In genomic region chr13:28792992-28793391, GRCh38 we compare ENCODE assay signal across 18 cellular contexts. TPM values are rescaled to one million over a fixed set of nuclear protein-coding genes. Genes with fewer than 3 reads are reported as not detected.
A peak's percentile ranks its signal among the peaks of the same experiment; 100 is the strongest.
DNase-seq lines count a peak whose midpoint lies in the region; ATAC-seq and TF ChIP-seq lines count a peak whose summit lies in the region.
"Had no signal": no experiment of that assay in that cellular context is flagged by ENCODE, and none has a peak within 500 bp of the region (broad histone marks: within the 10 kb centered on the region; RNA-seq: fewer than 3 reads in every experiment).

No MANE protein-coding gene starts in this region.

- WGBS in transverse colon (ENCODE audit: low coverage in 1 of 2), 2 donors = 44 to 56% methylated on average over 2 of the region's 2 CpGs

- H3K27me3 Mint-ChIP-seq in activated CD4-positive, alpha-beta memory T cell treated with anti-CD3 and anti-CD28 coated beads for 36 hours = peaks cover 5% of the 10 kb centered on the region
- H3K27me3 Mint-ChIP-seq in natural killer cell treated with Interleukin-12 subunit alpha and Interleukin-12 subunit beta and Interleukin-15 and Interleukin-18, amount 100 ng/mL, for 72 hours = peaks cover 31 to 42% of the 10 kb centered on the region in 2 donors

- H3K36me3 ChIP-seq in BJ (ENCODE audit: control insufficient read depth, insufficient read depth, low read length) = no peaks in the 10 kb centered on the region
- H3K36me3 ChIP-seq in brain microvascular endothelial cell (replicated peaks) = no peaks in the 10 kb centered on the region
- H3K36me3 ChIP-seq in transverse colon = no peaks in the 10 kb centered on the region
- H3K36me3 ChIP-seq: prostate gland had no signal

- POLR2A ChIA-PET in BJ (lab: Charles Lee) = interaction anchor here (0.6 kb wide), 3 partner anchors 44 to 500 kb away, joined by 3 read pairs; no protein-coding TSS in a partner anchor
- POLR2A ChIA-PET in activated CD4-positive, alpha-beta memory T cell treated with anti-CD3 and anti-CD28 coated beads for 36 hours (lab: Charles Lee) = no interaction called here

- CTCF ChIA-PET in BJ (lab: Yijun Ruan, JAX) = interaction anchor here (1.1 to 1.4 kb wide), 3 partner anchors 30 to 114 kb away, joined by 3 to 4 read pairs (median 3); no protein-coding TSS in a partner anchor
- CTCF ChIA-PET in activated CD4-positive, alpha-beta memory T cell treated with anti-CD3 and anti-CD28 coated beads for 36 hours (lab: Charles Lee) = no interaction called here

- no peaks in the 10 kb centered on the region for H3K36me3 Mint-ChIP-seq in activated CD4-positive, alpha-beta memory T cell treated with anti-CD3 and anti-CD28 coated beads for 36 hours
- no peaks in the 10 kb centered on the region for H3K36me3 Mint-ChIP-seq in natural killer cell treated with Interleukin-12 subunit alpha and Interleukin-12 subunit beta and Interleukin-15 and Interleukin-18, amount 100 ng/mL, for 72 hours
- H3K36me3 Mint-ChIP-seq: activated naive CD8-positive, alpha-beta T cell treated with anti-CD3 and anti-CD28 coated beads for 36 hours; naive B cell had no signal

- in situ Hi-C loops in brain microvascular endothelial cell (cut with HindIII; ENCODE audit: low pct_ligation_motif_present, low sequenced_read_pairs) = loop anchor here (25.0 kb wide), 1 partner anchor 106 kb away; no protein-coding TSS in a partner anchor
- in situ Hi-C loops in transverse colon (cut with MboI; ENCODE audit: low pct_ligation_motif_present in 1 of 4, low pct_unique_long_range_greater_than_20kb in 1 of 4, low sequenced_read_pairs in 3 of 4) = loop anchor here (10.0 to 25.0 kb wide), 5 partner anchors 108 to 481 kb away; no protein-coding TSS in a partner anchor

- no peak for ATAC-seq in natural killer cell treated with Interleukin-12 subunit alpha and Interleukin-12 subunit beta and Interleukin-15 and Interleukin-18, amount 100 ng/mL, for 72 hours
- ATAC-seq: left lobe of liver had no signal

- no peaks in the 10 kb centered on the region for H3K9me3 ChIP-seq in transverse colon
- H3K9me3 ChIP-seq: prostate gland had no signal

- TF ChIP-seq CTCF in BJ (IDR thresholded peaks at IDR 0.05; ENCODE audit: insufficient read depth, low read depth, low read length) (no peak), brain microvascular endothelial cell (IDR thresholded peaks at IDR 0.05; ENCODE audit: low read depth, low read length, missing control alignments) (no peak), transverse colon (IDR thresholded peaks at IDR 0.05) (no peak)

- DNase-seq in BJ (ENCODE audit: low read depth) (peak; percentile 47), HT1080 (ENCODE audit: low read depth) (peak; percentile 48), brain microvascular endothelial cell (peak; percentile 75), myocyte (ENCODE audit: low read depth) (peak; percentile 82), transverse colon (no peak)
- no peak for DNase-seq in activated CD4-positive, alpha-beta memory T cell treated with anti-CD3 and anti-CD28 coated beads for 36 hours
- DNase-seq in natural killer cell treated with Interleukin-12 subunit alpha and Interleukin-12 subunit beta and Interleukin-15 and Interleukin-18, amount 100 ng/mL, for 72 hours (ENCODE audit: low spot score) = no peak
- no peak for DNase-seq in central memory CD4-positive, alpha-beta T cell
- DNase-seq: activated CD4-positive, alpha-beta T cell treated with anti-CD3 and anti-CD28 coated beads, Interleukin-2, amount 50 U/mL, for 1 hour; activated naive CD8-positive, alpha-beta T cell treated with anti-CD3 and anti-CD28 coated beads for 36 hours; activated T-cell treated with anti-CD3 and anti-CD28 coated beads, Interleukin-2, amount 50 U/mL, for 24 hours; CD4-positive, alpha-beta T cell; naive B cell; NCI-H2171 had no signal

- H3K4me1 Mint-ChIP-seq in activated CD4-positive, alpha-beta memory T cell treated with anti-CD3 and anti-CD28 coated beads for 36 hours (ENCODE audit: low read depth) = no peaks in the 10 kb centered on the region
- H3K4me1 Mint-ChIP-seq in natural killer cell treated with Interleukin-12 subunit alpha and Interleukin-12 subunit beta and Interleukin-15 and Interleukin-18, amount 100 ng/mL, for 72 hours (ENCODE audit: low read depth in 2 of 2) = no peaks in the 10 kb centered on the region
- H3K4me1 Mint-ChIP-seq: activated naive CD8-positive, alpha-beta T cell treated with anti-CD3 and anti-CD28 coated beads for 36 hours had no signal

- no peaks in the 10 kb centered on the region for H3K9me3 Mint-ChIP-seq in activated CD4-positive, alpha-beta memory T cell treated with anti-CD3 and anti-CD28 coated beads for 36 hours
- H3K9me3 Mint-ChIP-seq in natural killer cell treated with Interleukin-12 subunit alpha and Interleukin-12 subunit beta and Interleukin-15 and Interleukin-18, amount 100 ng/mL, for 72 hours = no peaks in the 10 kb centered on the region
- H3K9me3 Mint-ChIP-seq: activated naive CD8-positive, alpha-beta T cell treated with anti-CD3 and anti-CD28 coated beads for 36 hours; activated T-cell treated with anti-CD3 and anti-CD28 coated beads, Interleukin-2, amount 50 U/mL, for 24 hours; CD4-positive, alpha-beta T cell; naive B cell had no signal

- no peak overlapping the region for H3K27ac Mint-ChIP-seq in activated CD4-positive, alpha-beta memory T cell treated with anti-CD3 and anti-CD28 coated beads for 36 hours
- H3K27ac Mint-ChIP-seq in natural killer cell treated with Interleukin-12 subunit alpha and Interleukin-12 subunit beta and Interleukin-15 and Interleukin-18, amount 100 ng/mL, for 72 hours = no peak overlapping the region
- H3K27ac Mint-ChIP-seq: activated naive CD8-positive, alpha-beta T cell treated with anti-CD3 and anti-CD28 coated beads for 36 hours; activated T-cell treated with anti-CD3 and anti-CD28 coated beads, Interleukin-2, amount 50 U/mL, for 24 hours; CD4-positive, alpha-beta T cell; naive B cell had no signal

- peaks cover 3% of the 10 kb centered on the region for H3K27me3 ChIP-seq in BJ (ENCODE audit: control insufficient read depth, insufficient read depth, low read length)
- peaks cover 2% of the 10 kb centered on the region for H3K27me3 ChIP-seq in brain microvascular endothelial cell (replicated peaks)
- H3K27me3 ChIP-seq in transverse colon = peaks cover 22% of the 10 kb centered on the region

- TF ChIP-seq POLR2A in transverse colon (IDR thresholded peaks at IDR 0.05) = no peak

- no peak for TF ChIP-seq EP300 in transverse colon (IDR thresholded peaks at IDR 0.05; ENCODE audit: low read depth)

- no peak overlapping the region for H3K4me3 ChIP-seq in BJ (ENCODE audit: low read depth, low read length)
- no peak overlapping the region for H3K4me3 ChIP-seq in brain microvascular endothelial cell (ENCODE audit: low read depth, low read length)
- H3K4me3 ChIP-seq in transverse colon = no peak overlapping the region
- H3K4me3 ChIP-seq: coronary artery, prostate gland had no signal

- H3K27ac ChIP-seq in brain microvascular endothelial cell (no peak overlapping the region), transverse colon (no peak overlapping the region)
- H3K27ac ChIP-seq: coronary artery, epithelial cell of prostate, prostate gland had no signal

- H3K4me3 Mint-ChIP-seq in activated CD4-positive, alpha-beta memory T cell treated with anti-CD3 and anti-CD28 coated beads for 36 hours = no peak overlapping the region
- no peak overlapping the region for H3K4me3 Mint-ChIP-seq in natural killer cell treated with Interleukin-12 subunit alpha and Interleukin-12 subunit beta and Interleukin-15 and Interleukin-18, amount 100 ng/mL, for 72 hours
- H3K4me3 Mint-ChIP-seq: activated naive CD8-positive, alpha-beta T cell treated with anti-CD3 and anti-CD28 coated beads for 36 hours; activated T-cell treated with anti-CD3 and anti-CD28 coated beads, Interleukin-2, amount 50 U/mL, for 24 hours; CD4-positive, alpha-beta T cell; naive B cell had no signal

- intact Hi-C loops in transverse colon (cut with DNase I; ENCODE audit: low total_unique reads) = no loop called here
- intact Hi-C loops in activated CD4-positive, alpha-beta memory T cell treated with anti-CD3 and anti-CD28 coated beads for 36 hours (cut with micrococcal nuclease) = no loop called here

- no peaks in the 10 kb centered on the region for H3K4me1 ChIP-seq in transverse colon
- H3K4me1 ChIP-seq: prostate gland had no signal

RNA-seq across cellular contexts. Expression of gene MTUS2, which starts 27.1 kb away (rescaled TPM):
- polyA plus RNA-seq in BJ (2011; rRNA removed) = 0.05 and 0.07 TPM in 2 replicates
- polyA minus RNA-seq in BJ (2011; rRNA and poly(A)+ RNA removed) = 0.05 TPM in 1 of 2 replicates, not detected in the other
- under 0.01 and 0.19 TPM in 2 replicates for total RNA-seq in HT1080 (2014; rRNA removed; shearing (Covaris generic))
- not detected in 2 replicates for polyA plus RNA-seq in HT1080 (2015; cell fraction: cytosol; rRNA removed)
- not detected in 2 replicates for polyA plus RNA-seq in HT1080 (2015; cell fraction: nucleus; rRNA removed)
- total RNA-seq in myocyte (0.05 and 0.08 TPM in 2 replicates), transverse colon (under 1 TPM; 0.16 to 0.75 (median 0.24) TPM)
- polyA plus RNA-seq in myocyte (2012) = 0.15 TPM
- total RNA-seq in activated CD4-positive, alpha-beta memory T cell treated with anti-CD3 and anti-CD28 coated beads for 36 hours = not detected
- total RNA-seq in natural killer cell treated with Interleukin-12 subunit alpha and Interleukin-12 subunit beta and Interleukin-15 and Interleukin-18, amount 100 ng/mL, for 72 hours = not detected
- total RNA-seq: activated naive CD8-positive, alpha-beta T cell treated with anti-CD3 and anti-CD28 coated beads for 36 hours had no signal

Comparison
In these comparisons a context has a peak if more than half of its experiments do, and no peak if none do; other contexts are left out.
1. DNase-seq: peak in BJ (single experiment), HT1080 (single experiment), brain microvascular endothelial cell (single experiment) and myocyte (single experiment); none in transverse colon (single experiment), activated CD4-positive, alpha-beta memory T cell treated with anti-CD3 and anti-CD28 coated beads for 36 hours (single experiment), natural killer cell treated with Interleukin-12 subunit alpha and Interleukin-12 subunit beta and Interleukin-15 and Interleukin-18, amount 100 ng/mL, for 72 hours (single experiment) and central memory CD4-positive, alpha-beta T cell (single experiment).